1 cellular context compared by ENCODE assay signal in the genomic region with DNA sequence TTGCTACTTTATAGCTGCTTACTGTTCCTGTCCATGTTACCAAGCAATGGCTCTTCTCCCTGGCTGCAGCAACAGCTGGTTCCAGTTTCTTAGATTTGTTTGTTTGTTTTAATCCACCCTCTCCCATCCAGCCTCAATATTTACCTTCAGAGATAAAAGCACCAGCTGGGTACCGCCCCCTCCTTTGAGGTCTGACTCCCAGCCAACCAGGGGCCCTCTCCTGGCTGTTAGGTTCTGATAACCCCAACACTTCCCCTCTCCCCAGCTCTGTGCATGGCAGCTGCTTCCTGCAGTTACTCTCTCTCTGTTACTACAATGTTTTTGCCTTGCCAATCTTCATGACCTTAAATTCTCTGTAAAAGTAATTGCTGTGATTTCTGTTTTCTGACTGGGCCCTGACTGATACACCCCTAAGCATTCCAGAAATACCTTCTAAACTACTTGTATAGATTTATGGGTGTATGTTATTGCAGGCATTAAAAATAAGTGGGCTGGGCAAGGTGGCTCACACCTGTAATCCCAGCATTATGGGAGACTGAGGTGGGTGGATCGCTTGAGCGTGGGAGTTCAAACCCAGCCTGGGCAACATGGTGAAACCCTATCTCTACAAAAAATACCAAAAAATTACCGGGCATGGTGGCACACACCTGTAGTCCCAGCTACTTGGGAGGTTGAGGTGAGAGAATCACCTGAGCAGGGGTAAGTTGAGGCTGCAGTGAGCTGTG.
TF ChIP-seq lines count a peak whose summit lies in the region.

No MANE protein-coding gene starts in this region.

TF ChIP-seq in K562, 482 proteins besides CTCF, POLR2A, EP300 and RAD21 (continued from another document and continues in another):
- TF ChIP-seq, protein P1, sequence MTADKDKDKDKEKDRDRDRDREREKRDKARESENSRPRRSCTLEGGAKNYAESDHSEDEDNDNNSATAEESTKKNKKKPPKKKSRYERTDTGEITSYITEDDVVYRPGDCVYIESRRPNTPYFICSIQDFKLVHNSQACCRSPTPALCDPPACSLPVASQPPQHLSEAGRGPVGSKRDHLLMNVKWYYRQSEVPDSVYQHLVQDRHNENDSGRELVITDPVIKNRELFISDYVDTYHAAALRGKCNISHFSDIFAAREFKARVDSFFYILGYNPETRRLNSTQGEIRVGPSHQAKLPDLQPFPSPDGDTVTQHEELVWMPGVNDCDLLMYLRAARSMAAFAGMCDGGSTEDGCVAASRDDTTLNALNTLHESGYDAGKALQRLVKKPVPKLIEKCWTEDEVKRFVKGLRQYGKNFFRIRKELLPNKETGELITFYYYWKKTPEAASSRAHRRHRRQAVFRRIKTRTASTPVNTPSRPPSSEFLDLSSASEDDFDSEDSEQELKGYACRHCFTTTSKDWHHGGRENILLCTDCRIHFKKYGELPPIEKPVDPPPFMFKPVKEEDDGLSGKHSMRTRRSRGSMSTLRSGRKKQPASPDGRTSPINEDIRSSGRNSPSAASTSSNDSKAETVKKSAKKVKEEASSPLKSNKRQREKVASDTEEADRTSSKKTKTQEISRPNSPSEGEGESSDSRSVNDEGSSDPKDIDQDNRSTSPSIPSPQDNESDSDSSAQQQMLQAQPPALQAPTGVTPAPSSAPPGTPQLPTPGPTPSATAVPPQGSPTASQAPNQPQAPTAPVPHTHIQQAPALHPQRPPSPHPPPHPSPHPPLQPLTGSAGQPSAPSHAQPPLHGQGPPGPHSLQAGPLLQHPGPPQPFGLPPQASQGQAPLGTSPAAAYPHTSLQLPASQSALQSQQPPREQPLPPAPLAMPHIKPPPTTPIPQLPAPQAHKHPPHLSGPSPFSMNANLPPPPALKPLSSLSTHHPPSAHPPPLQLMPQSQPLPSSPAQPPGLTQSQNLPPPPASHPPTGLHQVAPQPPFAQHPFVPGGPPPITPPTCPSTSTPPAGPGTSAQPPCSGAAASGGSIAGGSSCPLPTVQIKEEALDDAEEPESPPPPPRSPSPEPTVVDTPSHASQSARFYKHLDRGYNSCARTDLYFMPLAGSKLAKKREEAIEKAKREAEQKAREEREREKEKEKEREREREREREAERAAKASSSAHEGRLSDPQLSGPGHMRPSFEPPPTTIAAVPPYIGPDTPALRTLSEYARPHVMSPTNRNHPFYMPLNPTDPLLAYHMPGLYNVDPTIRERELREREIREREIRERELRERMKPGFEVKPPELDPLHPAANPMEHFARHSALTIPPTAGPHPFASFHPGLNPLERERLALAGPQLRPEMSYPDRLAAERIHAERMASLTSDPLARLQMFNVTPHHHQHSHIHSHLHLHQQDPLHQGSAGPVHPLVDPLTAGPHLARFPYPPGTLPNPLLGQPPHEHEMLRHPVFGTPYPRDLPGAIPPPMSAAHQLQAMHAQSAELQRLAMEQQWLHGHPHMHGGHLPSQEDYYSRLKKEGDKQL (CRISPR knock-in tag; IDR thresholded peaks at IDR 0.05; ENCODE audit: borderline replicate concordance): no peak
- TF ChIP-seq ZBTB9 (CRISPR knock-in tag; IDR thresholded peaks at IDR 0.05): no peak; the same call in 1 of the 2 replicates
- TF ChIP-seq FIP1L1 (IDR thresholded peaks at IDR 0.05; ENCODE audit: low read depth, low read length, poor library complexity, severe bottlenecking): no peak
- TF ChIP-seq NFE2L1 (tag; IDR thresholded peaks at IDR 0.05; ENCODE audit: borderline replicate concordance, low read depth): no peak
- TF ChIP-seq KDM4B (IDR thresholded peaks at IDR 0.05; ENCODE audit: borderline replicate concordance in 2 of 2, low read depth in 1 of 2): no peak
- TF ChIP-seq HOMEZ (CRISPR knock-in tag; IDR thresholded peaks at IDR 0.05): no peak
- no peak for TF ChIP-seq ZKSCAN1 (IDR thresholded peaks at IDR 0.05; ENCODE audit: low read depth, low read length)
- TF ChIP-seq ZNF253 (CRISPR knock-in tag; conservative IDR thresholded peaks at IDR 0.05): no peak
- TF ChIP-seq ZNF384 (IDR thresholded peaks at IDR 0.05; ENCODE audit: low read depth, low read length): no peak
- no peak for TF ChIP-seq MAFF (IDR thresholded peaks at IDR 0.05; ENCODE audit: low read length)
- no peak for TF ChIP-seq ZNF764 (CRISPR knock-in tag; IDR thresholded peaks at IDR 0.05; ENCODE audit: low read depth)
- TF ChIP-seq MCM3 (IDR thresholded peaks at IDR 0.05): no peak
- TF ChIP-seq SMARCA4 (IDR thresholded peaks at IDR 0.05): peak; percentile 73
- TF ChIP-seq, protein P2, sequence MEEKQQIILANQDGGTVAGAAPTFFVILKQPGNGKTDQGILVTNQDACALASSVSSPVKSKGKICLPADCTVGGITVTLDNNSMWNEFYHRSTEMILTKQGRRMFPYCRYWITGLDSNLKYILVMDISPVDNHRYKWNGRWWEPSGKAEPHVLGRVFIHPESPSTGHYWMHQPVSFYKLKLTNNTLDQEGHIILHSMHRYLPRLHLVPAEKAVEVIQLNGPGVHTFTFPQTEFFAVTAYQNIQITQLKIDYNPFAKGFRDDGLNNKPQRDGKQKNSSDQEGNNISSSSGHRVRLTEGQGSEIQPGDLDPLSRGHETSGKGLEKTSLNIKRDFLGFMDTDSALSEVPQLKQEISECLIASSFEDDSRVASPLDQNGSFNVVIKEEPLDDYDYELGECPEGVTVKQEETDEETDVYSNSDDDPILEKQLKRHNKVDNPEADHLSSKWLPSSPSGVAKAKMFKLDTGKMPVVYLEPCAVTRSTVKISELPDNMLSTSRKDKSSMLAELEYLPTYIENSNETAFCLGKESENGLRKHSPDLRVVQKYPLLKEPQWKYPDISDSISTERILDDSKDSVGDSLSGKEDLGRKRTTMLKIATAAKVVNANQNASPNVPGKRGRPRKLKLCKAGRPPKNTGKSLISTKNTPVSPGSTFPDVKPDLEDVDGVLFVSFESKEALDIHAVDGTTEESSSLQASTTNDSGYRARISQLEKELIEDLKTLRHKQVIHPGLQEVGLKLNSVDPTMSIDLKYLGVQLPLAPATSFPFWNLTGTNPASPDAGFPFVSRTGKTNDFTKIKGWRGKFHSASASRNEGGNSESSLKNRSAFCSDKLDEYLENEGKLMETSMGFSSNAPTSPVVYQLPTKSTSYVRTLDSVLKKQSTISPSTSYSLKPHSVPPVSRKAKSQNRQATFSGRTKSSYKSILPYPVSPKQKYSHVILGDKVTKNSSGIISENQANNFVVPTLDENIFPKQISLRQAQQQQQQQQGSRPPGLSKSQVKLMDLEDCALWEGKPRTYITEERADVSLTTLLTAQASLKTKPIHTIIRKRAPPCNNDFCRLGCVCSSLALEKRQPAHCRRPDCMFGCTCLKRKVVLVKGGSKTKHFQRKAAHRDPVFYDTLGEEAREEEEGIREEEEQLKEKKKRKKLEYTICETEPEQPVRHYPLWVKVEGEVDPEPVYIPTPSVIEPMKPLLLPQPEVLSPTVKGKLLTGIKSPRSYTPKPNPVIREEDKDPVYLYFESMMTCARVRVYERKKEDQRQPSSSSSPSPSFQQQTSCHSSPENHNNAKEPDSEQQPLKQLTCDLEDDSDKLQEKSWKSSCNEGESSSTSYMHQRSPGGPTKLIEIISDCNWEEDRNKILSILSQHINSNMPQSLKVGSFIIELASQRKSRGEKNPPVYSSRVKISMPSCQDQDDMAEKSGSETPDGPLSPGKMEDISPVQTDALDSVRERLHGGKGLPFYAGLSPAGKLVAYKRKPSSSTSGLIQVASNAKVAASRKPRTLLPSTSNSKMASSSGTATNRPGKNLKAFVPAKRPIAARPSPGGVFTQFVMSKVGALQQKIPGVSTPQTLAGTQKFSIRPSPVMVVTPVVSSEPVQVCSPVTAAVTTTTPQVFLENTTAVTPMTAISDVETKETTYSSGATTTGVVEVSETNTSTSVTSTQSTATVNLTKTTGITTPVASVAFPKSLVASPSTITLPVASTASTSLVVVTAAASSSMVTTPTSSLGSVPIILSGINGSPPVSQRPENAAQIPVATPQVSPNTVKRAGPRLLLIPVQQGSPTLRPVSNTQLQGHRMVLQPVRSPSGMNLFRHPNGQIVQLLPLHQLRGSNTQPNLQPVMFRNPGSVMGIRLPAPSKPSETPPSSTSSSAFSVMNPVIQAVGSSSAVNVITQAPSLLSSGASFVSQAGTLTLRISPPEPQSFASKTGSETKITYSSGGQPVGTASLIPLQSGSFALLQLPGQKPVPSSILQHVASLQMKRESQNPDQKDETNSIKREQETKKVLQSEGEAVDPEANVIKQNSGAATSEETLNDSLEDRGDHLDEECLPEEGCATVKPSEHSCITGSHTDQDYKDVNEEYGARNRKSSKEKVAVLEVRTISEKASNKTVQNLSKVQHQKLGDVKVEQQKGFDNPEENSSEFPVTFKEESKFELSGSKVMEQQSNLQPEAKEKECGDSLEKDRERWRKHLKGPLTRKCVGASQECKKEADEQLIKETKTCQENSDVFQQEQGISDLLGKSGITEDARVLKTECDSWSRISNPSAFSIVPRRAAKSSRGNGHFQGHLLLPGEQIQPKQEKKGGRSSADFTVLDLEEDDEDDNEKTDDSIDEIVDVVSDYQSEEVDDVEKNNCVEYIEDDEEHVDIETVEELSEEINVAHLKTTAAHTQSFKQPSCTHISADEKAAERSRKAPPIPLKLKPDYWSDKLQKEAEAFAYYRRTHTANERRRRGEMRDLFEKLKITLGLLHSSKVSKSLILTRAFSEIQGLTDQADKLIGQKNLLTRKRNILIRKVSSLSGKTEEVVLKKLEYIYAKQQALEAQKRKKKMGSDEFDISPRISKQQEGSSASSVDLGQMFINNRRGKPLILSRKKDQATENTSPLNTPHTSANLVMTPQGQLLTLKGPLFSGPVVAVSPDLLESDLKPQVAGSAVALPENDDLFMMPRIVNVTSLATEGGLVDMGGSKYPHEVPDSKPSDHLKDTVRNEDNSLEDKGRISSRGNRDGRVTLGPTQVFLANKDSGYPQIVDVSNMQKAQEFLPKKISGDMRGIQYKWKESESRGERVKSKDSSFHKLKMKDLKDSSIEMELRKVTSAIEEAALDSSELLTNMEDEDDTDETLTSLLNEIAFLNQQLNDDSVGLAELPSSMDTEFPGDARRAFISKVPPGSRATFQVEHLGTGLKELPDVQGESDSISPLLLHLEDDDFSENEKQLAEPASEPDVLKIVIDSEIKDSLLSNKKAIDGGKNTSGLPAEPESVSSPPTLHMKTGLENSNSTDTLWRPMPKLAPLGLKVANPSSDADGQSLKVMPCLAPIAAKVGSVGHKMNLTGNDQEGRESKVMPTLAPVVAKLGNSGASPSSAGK (IDR thresholded peaks at IDR 0.05): no peak
- TF ChIP-seq ZNF239 (CRISPR knock-in tag; IDR thresholded peaks at IDR 0.05): no peak
- no peak for TF ChIP-seq IFI16 (CRISPR knock-in tag; IDR thresholded peaks at IDR 0.05)
- no peak for TF ChIP-seq RFX5 (IDR thresholded peaks at IDR 0.05; ENCODE audit: low read depth, low read length)
- no peak for TF ChIP-seq GATAD2B (IDR thresholded peaks at IDR 0.05; ENCODE audit: borderline replicate concordance)
- no peak for TF ChIP-seq SAP30 (IDR thresholded peaks at IDR 0.05; ENCODE audit: borderline replicate concordance, insufficient read depth, low read depth, low read length, poor library complexity, severe bottlenecking)
- no peak for TF ChIP-seq SMARCA5 (IDR thresholded peaks at IDR 0.05)
- no peak for TF ChIP-seq COPS2 (conservative IDR thresholded peaks at IDR 0.05)
- no peak for TF ChIP-seq ZNF449 (CRISPR knock-in tag; IDR thresholded peaks at IDR 0.05)
- TF ChIP-seq, protein P3, sequence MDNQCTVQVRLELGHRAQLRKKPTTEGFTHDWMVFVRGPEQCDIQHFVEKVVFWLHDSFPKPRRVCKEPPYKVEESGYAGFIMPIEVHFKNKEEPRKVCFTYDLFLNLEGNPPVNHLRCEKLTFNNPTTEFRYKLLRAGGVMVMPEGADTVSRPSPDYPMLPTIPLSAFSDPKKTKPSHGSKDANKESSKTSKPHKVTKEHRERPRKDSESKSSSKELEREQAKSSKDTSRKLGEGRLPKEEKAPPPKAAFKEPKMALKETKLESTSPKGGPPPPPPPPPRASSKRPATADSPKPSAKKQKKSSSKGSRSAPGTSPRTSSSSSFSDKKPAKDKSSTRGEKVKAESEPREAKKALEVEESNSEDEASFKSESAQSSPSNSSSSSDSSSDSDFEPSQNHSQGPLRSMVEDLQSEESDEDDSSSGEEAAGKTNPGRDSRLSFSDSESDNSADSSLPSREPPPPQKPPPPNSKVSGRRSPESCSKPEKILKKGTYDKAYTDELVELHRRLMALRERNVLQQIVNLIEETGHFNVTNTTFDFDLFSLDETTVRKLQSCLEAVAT (IDR thresholded peaks at IDR 0.05): peak in 1 of 2 experiments; percentile 57; a peak in 2 of 4 replicates
- TF ChIP-seq THRAP3 (IDR thresholded peaks at IDR 0.05; ENCODE audit: borderline replicate concordance): no peak
- TF ChIP-seq CBX1 (IDR thresholded peaks at IDR 0.05; ENCODE audit: low read depth): no peak
- TF ChIP-seq POLR3A (IDR thresholded peaks at IDR 0.05; ENCODE audit: borderline replicate concordance, extremely low read depth, insufficient read depth, insufficient read length): no peak
- no peak for TF ChIP-seq MAFG (tag; conservative IDR thresholded peaks at IDR 0.05)
- no peak for TF ChIP-seq NFATC3 (IDR thresholded peaks at IDR 0.05)
